In the genomic region with DNA sequence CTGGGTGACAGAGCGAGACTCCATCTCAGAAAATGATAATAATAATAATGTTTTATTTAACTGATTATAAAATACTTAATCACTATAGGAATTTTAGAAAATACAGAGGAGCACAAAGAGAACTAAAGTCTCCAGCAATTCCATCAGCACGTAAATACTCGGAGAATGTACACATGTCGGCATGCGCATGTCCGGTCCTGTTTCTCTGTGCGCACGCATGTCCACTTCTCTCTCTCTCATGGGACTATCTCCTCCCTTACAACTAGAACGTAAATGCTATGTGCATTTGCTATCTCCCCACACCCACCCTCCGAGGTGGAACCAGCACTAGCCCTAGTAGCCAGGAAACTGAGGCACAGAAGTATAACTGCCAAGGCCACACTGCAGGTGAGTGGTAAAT, we compare ENCODE assay signal across 30 cellular contexts. TPM values are rescaled to one million over a fixed set of nuclear protein-coding genes. Genes with fewer than 3 reads are reported as not detected.
A peak's percentile ranks its signal among the peaks of the same experiment; 100 is the strongest.
DNase-seq lines count a peak whose midpoint lies in the region; ATAC-seq and TF ChIP-seq lines count a peak whose summit lies in the region.
"Had no signal": no experiment of that assay in that cellular context is flagged by ENCODE, and none has a peak within 500 bp of the region (broad histone marks: within the 10 kb centered on the region; RNA-seq: fewer than 3 reads in every experiment).

No MANE protein-coding gene starts in this region.

- TF ChIP-seq CTCF in cardiac muscle cell (IDR thresholded peaks at IDR 0.05; ENCODE audit: low read depth, low read length) (no peak), heart right ventricle (IDR thresholded peaks at IDR 0.05) (no peak), glutamatergic neuron (IDR thresholded peaks at IDR 0.05; ENCODE audit: partially characterized antibody, unreplicated experiment) (no peak), natural killer cell (IDR thresholded peaks at IDR 0.05) (no peak), upper lobe of right lung (IDR thresholded peaks at IDR 0.05) (no peak), osteoblast (IDR thresholded peaks at IDR 0.05; ENCODE audit: extremely low read depth, low read depth, low read length) (no peak), HFFc6 (IDR thresholded peaks at IDR 0.05) (no peak)

- H3K4me1 Mint-ChIP-seq in glutamatergic neuron (ENCODE audit: low read depth, unreplicated experiment) (peaks cover 56% of the 10 kb centered on the region), natural killer cell (peaks cover 84 to 90% of the 10 kb centered on the region in 2 donors), HFFc6 (ENCODE audit: low read depth) (no peaks in the 10 kb centered on the region)
- H3K4me1 Mint-ChIP-seq: activated CD4-positive, alpha-beta T cell treated with anti-CD3 and anti-CD28 coated beads, Interleukin-2, amount 10 ng/mL, durations not matched to agents 7 days and 5 days; stimulated activated memory B cell treated with anti-CD40 and anti-IgM and Interleukin-4, amounts not matched to agents 10 μg/mL and 1 μg/mL and 100 μg/mL, for 72 hours had no signal

- intact Hi-C loops in heart right ventricle (cut with DNase I), result no loop called here
- intact Hi-C loops in natural killer cell (cut with micrococcal nuclease), result loop anchor here (5.0 kb wide), 1 partner anchor 129 kb away; a partner anchor contains a TSS
- intact Hi-C loops in upper lobe of right lung (cut with DNase I), result no loop called here

- no peak overlapping the region for H3K4me2 ChIP-seq in osteoblast (ENCODE audit: insufficient read depth, low read length)

- no peaks in the 10 kb centered on the region for H3K27me3 ChIP-seq in cardiac muscle cell
- no peaks in the 10 kb centered on the region for H3K27me3 ChIP-seq in heart right ventricle
- H3K27me3 ChIP-seq in upper lobe of right lung, result no peaks in the 10 kb centered on the region
- no peaks in the 10 kb centered on the region for H3K27me3 ChIP-seq in osteoblast (ENCODE audit: insufficient read depth, low read length)
- H3K27me3 ChIP-seq: esophagus muscularis mucosa, foreskin keratinocyte, heart left ventricle, SJSA1 had no signal

- ATAC-seq in heart right ventricle (no peak), natural killer cell (no peak), upper lobe of right lung (no peak)
- ATAC-seq: foreskin keratinocyte had no signal

- H3K4me3 ChIP-seq in cardiac muscle cell (no peak overlapping the region), heart right ventricle (no peak overlapping the region), upper lobe of right lung (no peak overlapping the region), osteoblast (ENCODE audit: insufficient read depth, low read length) (no peak overlapping the region)
- H3K4me3 ChIP-seq: esophagus muscularis mucosa, heart left ventricle, SJSA1 had no signal

- no peak for DNase-seq in cardiac muscle cell (ENCODE audit: low read depth in 1 of 2, low spot score in 1 of 2)
- DNase-seq in heart right ventricle, result no peak
- DNase-seq in glutamatergic neuron, result no peak
- no peak for DNase-seq in natural killer cell
- no peak for DNase-seq in upper lobe of right lung
- DNase-seq in osteoblast (ENCODE audit: insufficient read length, low spot score, missing footprints), result no peak
- DNase-seq in HFFc6, result no peak
- no peak for DNase-seq in activated CD4-positive, alpha-beta T cell treated with anti-CD3 and anti-CD28 coated beads, Interleukin-2, amount 50 U/mL, for 1 hour
- DNase-seq: 8988T; activated CD4-positive, alpha-beta T cell treated with anti-CD3 and anti-CD28 coated beads, Interleukin-2, amount 10 ng/mL, durations not matched to agents 7 days and 5 days; activated gamma-delta T cell treated with Interleukin-2 at 50 U/mL for 16 hours; activated naive CD8-positive, alpha-beta T cell treated with anti-CD3 and anti-CD28 coated beads, Interleukin-2, amount 10 ng/mL, durations not matched to agents 7 days and 5 days; activated T-cell treated with anti-CD3 and anti-CD28 coated beads, Interleukin-2, amount 50 U/mL, for 48 hours; aorta; central memory CD4-positive, alpha-beta T cell; DMS79 treated with DMSO at 0.1 percent for 48 hours; GDM1; heart left ventricle; NCI-H1092 treated with DMSO at 0.1 percent for 48 hours; NCI-H1694 treated with DMSO at 0.1 percent for 48 hours; nucleus accumbens; RPMI8226; T-helper 9 cell had no signal

- no peak overlapping the region for H2AFZ ChIP-seq in osteoblast (ENCODE audit: low read length)

- H3K9me3 ChIP-seq in cardiac muscle cell (ENCODE audit: low read depth) (no peaks in the 10 kb centered on the region), heart right ventricle (no peaks in the 10 kb centered on the region), upper lobe of right lung (no peaks in the 10 kb centered on the region), osteoblast (ENCODE audit: low read depth, low read length) (no peaks in the 10 kb centered on the region)
- H3K9me3 ChIP-seq: esophagus muscularis mucosa, heart left ventricle, SJSA1 had no signal

- H3K9me3 Mint-ChIP-seq in glutamatergic neuron (ENCODE audit: unreplicated experiment) (peaks cover 6% of the 10 kb centered on the region), natural killer cell (no peaks in the 10 kb centered on the region), HFFc6 (no peaks in the 10 kb centered on the region)
- H3K9me3 Mint-ChIP-seq: activated CD4-positive, alpha-beta T cell treated with anti-CD3 and anti-CD28 coated beads, Interleukin-2, amount 10 ng/mL, durations not matched to agents 7 days and 5 days; activated naive CD8-positive, alpha-beta T cell treated with anti-CD3 and anti-CD28 coated beads, Interleukin-2, amount 10 ng/mL, durations not matched to agents 7 days and 5 days; CD14-positive monocyte; dendritic cell treated with granulocyte-macrophage colony-stimulating factor and Interleukin-4, amounts not matched to agents 40 ng/mL and 50 ng/mL, for 4 days; stimulated activated memory B cell treated with anti-CD40 and anti-IgM and Interleukin-4, amounts not matched to agents 10 μg/mL and 1 μg/mL and 100 μg/mL, for 72 hours had no signal

- H3K4me1 ChIP-seq in cardiac muscle cell (ENCODE audit: low read depth), result peaks cover 23% of the 10 kb centered on the region
- peaks cover 0 to 33% (median 23%) of the 10 kb centered on the region in 9 donors for H3K4me1 ChIP-seq in heart right ventricle
- H3K4me1 ChIP-seq in upper lobe of right lung, result peaks cover 13% of the 10 kb centered on the region
- H3K4me1 ChIP-seq in osteoblast (ENCODE audit: insufficient read depth, low read length), result no peaks in the 10 kb centered on the region

- H4K20me1 ChIP-seq in osteoblast (ENCODE audit: insufficient read depth, low read length), result no peaks in the 10 kb centered on the region

- H3K36me3 ChIP-seq in cardiac muscle cell (no peaks in the 10 kb centered on the region), heart right ventricle (no peaks in the 10 kb centered on the region), upper lobe of right lung (no peaks in the 10 kb centered on the region), osteoblast (ENCODE audit: insufficient read depth, low read length) (no peaks in the 10 kb centered on the region)
- H3K36me3 ChIP-seq: esophagus muscularis mucosa, heart left ventricle had no signal

- H3K79me2 ChIP-seq in osteoblast (ENCODE audit: insufficient read depth, low read length), result no peaks in the 10 kb centered on the region

- H3K36me3 Mint-ChIP-seq in glutamatergic neuron (ENCODE audit: unreplicated experiment) (no peaks in the 10 kb centered on the region), natural killer cell (no peaks in the 10 kb centered on the region), HFFc6 (ENCODE audit: low read depth) (no peaks in the 10 kb centered on the region)
- H3K36me3 Mint-ChIP-seq: activated naive CD8-positive, alpha-beta T cell treated with anti-CD3 and anti-CD28 coated beads, Interleukin-2, amount 10 ng/mL, durations not matched to agents 7 days and 5 days; CD14-positive monocyte; stimulated activated memory B cell treated with anti-CD40 and anti-IgM and Interleukin-4, amounts not matched to agents 10 μg/mL and 1 μg/mL and 100 μg/mL, for 72 hours had no signal

- H3K4me3 Mint-ChIP-seq in glutamatergic neuron (ENCODE audit: unreplicated experiment) (peak overlapping the region; percentile 36), natural killer cell (peak overlapping the region; percentile 88), HFFc6 (no peak overlapping the region)
- H3K4me3 Mint-ChIP-seq: activated CD4-positive, alpha-beta T cell treated with anti-CD3 and anti-CD28 coated beads, Interleukin-2, amount 10 ng/mL, durations not matched to agents 7 days and 5 days; activated naive CD8-positive, alpha-beta T cell treated with anti-CD3 and anti-CD28 coated beads, Interleukin-2, amount 10 ng/mL, durations not matched to agents 7 days and 5 days; CD14-positive monocyte; dendritic cell treated with granulocyte-macrophage colony-stimulating factor and Interleukin-4, amounts not matched to agents 40 ng/mL and 50 ng/mL, for 4 days; stimulated activated memory B cell treated with anti-CD40 and anti-IgM and Interleukin-4, amounts not matched to agents 10 μg/mL and 1 μg/mL and 100 μg/mL, for 72 hours had no signal

- WGBS in heart right ventricle, 2 donors, result 95 to 96% methylated on average over 10 of the region's 10 CpGs

- peak overlapping the region; percentile 10 for H3K27ac ChIP-seq in cardiac muscle cell
- peak overlapping the region in 2 of 10 donors; percentile 72 to 77 for H3K27ac ChIP-seq in heart right ventricle
- peak overlapping the region; percentile 81 for H3K27ac ChIP-seq in upper lobe of right lung
- no peak overlapping the region for H3K27ac ChIP-seq in osteoblast (ENCODE audit: low read depth, low read length)
- H3K27ac ChIP-seq: esophagus muscularis mucosa, foreskin keratinocyte, SJSA1 had no signal

- H3K27ac Mint-ChIP-seq in glutamatergic neuron (ENCODE audit: unreplicated experiment) (peak overlapping the region; percentile 89), natural killer cell (peak overlapping the region; percentile 89 to 98), HFFc6 (no peak overlapping the region)
- H3K27ac Mint-ChIP-seq: activated CD4-positive, alpha-beta T cell treated with anti-CD3 and anti-CD28 coated beads, Interleukin-2, amount 10 ng/mL, durations not matched to agents 7 days and 5 days; activated naive CD8-positive, alpha-beta T cell treated with anti-CD3 and anti-CD28 coated beads, Interleukin-2, amount 10 ng/mL, durations not matched to agents 7 days and 5 days; dendritic cell treated with granulocyte-macrophage colony-stimulating factor and Interleukin-4, amounts not matched to agents 40 ng/mL and 50 ng/mL, for 4 days; stimulated activated memory B cell treated with anti-CD40 and anti-IgM and Interleukin-4, amounts not matched to agents 10 μg/mL and 1 μg/mL and 100 μg/mL, for 72 hours had no signal

- H3K27me3 Mint-ChIP-seq in glutamatergic neuron (ENCODE audit: unreplicated experiment) (peaks cover 10% of the 10 kb centered on the region), natural killer cell (ENCODE audit: low read depth in 2 of 2) (no peaks in the 10 kb centered on the region), HFFc6 (ENCODE audit: insufficient read depth) (peaks cover 18% of the 10 kb centered on the region)
- H3K27me3 Mint-ChIP-seq: activated CD4-positive, alpha-beta T cell treated with anti-CD3 and anti-CD28 coated beads, Interleukin-2, amount 10 ng/mL, durations not matched to agents 7 days and 5 days had no signal

RNA-seq across cellular contexts. Expression of a gene that starts 19.0 kb away (rescaled TPM):
- 14.2 and 16.1 TPM in 2 replicates for total RNA-seq in cardiac muscle cell
- 12.1 and 14.1 TPM in 2 replicates for polyA plus RNA-seq in cardiac muscle cell
- total RNA-seq in heart right ventricle, result 10 to 100 TPM in 3 of 10 donors, 1 to 10 TPM in 7; 4.5 to 20.8 (median 7.0) TPM
- polyA plus RNA-seq in heart right ventricle, result 1 to 10 TPM; 2.9 to 5.1 TPM
- 123 TPM for total RNA-seq in glutamatergic neuron (ENCODE audit: unreplicated experiment)
- 10 to 100 TPM; 19.9 to 32.1 (median 20.7) TPM for total RNA-seq in natural killer cell
- 16.6 TPM for total RNA-seq in upper lobe of right lung
- total RNA-seq in osteoblast, result 0.88 and 1.1 TPM in 2 replicates
- total RNA-seq in HFFc6 (2021; fragmentation: NEBNext Ultra II Directional; extraction: Animal tissue kit (Norgen Biotek cat#: 25700)), result not detected
- total RNA-seq: activated CD4-positive, alpha-beta T cell treated with anti-CD3 and anti-CD28 coated beads, Interleukin-2, amount 10 ng/mL, durations not matched to agents 7 days and 5 days; OCI-LY7 had no signal
- polyA plus RNA-seq: CD14-positive monocyte had no signal
